8 cellular contexts compared by ENCODE assay signal in the genomic region with DNA sequence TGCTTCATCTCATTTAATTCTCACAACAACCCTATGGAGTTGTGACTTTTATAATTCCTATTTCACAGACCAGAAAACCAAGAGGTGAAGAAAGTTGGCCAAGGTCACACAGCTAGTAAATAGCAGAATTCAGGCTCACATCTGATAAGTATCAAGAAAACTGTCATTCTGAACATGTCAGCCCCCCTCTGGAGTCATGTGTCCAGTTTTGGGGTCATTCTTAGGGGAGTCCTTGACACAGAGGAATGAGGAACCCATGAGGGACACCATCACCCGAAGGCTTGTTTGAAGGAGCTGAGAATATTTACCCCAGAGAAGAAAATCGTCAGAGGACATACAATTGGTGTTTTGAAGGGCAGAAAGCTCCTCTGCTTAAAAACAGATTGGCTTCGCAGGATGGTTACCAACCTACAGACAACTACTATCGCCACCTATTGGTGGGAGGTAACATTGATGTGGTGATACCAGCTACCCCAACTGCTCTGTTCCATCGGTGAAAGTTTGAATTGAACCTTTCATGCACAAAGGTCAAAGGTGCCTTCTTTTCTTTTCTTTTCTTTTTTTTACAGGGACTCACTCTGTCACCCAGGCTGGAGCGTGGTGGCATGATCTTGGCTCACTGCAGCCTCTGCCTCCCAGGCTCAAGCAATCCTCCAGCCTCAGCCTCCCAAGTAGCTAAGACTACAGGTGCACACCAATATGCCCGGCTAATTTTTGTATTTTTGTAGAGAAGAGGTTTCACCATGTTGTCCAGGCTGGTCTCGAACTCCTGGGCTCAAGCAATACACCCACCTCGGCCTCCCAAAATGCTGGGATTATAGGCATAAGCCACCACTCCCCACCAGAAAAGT. TPM values are rescaled to one million over a fixed set of nuclear protein-coding genes. Genes with fewer than 3 reads are reported as not detected.
DNase-seq lines count a peak whose midpoint lies in the region; ATAC-seq and TF ChIP-seq lines count a peak whose summit lies in the region.

No MANE protein-coding gene starts in this region.

- CTCF ChIA-PET in HCT116 (lab: Charles Lee) = interaction anchor here (0.6 to 2.6 kb wide), 26 partner anchors 9 to 388 kb away, joined by 3 to 24 read pairs (median 4); partner anchors contain the start of genes NCMAP and NIPAL3

- H3K9me3 Mint-ChIP-seq in CD14-positive monocyte (peaks cover 0 to 2% (median 0%) of the 10 kb centered on the region in 7 donors), memory B cell (no peaks in the 10 kb centered on the region)

- peak; percentile 96 for ATAC-seq in HCT116
- ATAC-seq in memory B cell (ENCODE audit: low read depth) = peak; percentile 99
- peak; percentile 87 for ATAC-seq in stimulated activated naive CD8-positive, alpha-beta T cell treated with anti-CD3 and anti-CD28 coated beads, Interleukin-15, Interleukin-2, amounts not matched to agents 100 U/mL and 50 U/mL, for 24 hours
- ATAC-seq in HG03025 (IDR thresholded peaks at IDR 0.05; ENCODE audit: low FRiP score, unreplicated experiment) = no peak

- H3K36me3 Mint-ChIP-seq in CD14-positive monocyte (no peaks in the 10 kb centered on the region), memory B cell (no peaks in the 10 kb centered on the region)

- no peak overlapping the region for H3K9ac ChIP-seq in HCT116 (ENCODE audit: low read length)

- no peaks in the 10 kb centered on the region for H3K36me3 ChIP-seq in HCT116 (ENCODE audit: control insufficient read depth in 1 of 2, insufficient read depth in 2 of 2, low read length in 2 of 2)

- peaks cover 3 to 4% of the 10 kb centered on the region in 2 experiments; a peak in 2 of 4 replicates for H3K4me1 ChIP-seq in HCT116 (ENCODE audit: control insufficient read depth in 1 of 2, insufficient read depth in 2 of 2, low read length in 2 of 2)

- no peak overlapping the region for H3K4me3 ChIP-seq in HCT116 (replicated peaks in 1 of 2; ENCODE audit: low read depth in 1 of 2, low read length in 2 of 2)

- TF ChIP-seq RAD21 in HCT116 (IDR thresholded peaks at IDR 0.05; ENCODE audit: low read depth) = peak; percentile 71

- BruUV-seq in HCT116 (replicated peaks; lab: Mats Ljungman, UMichigan) = no TSS peak

- TF ChIP-seq CTCF in CD14-positive monocyte (IDR thresholded peaks at IDR 0.05) (peak; percentile 83), HCT116 (IDR thresholded peaks at IDR 0.05 in 2 of 3, conservative IDR thresholded peaks at IDR 0.05 in 1 of 3; ENCODE audit: borderline replicate concordance in 1 of 3, insufficient read depth in 1 of 3, low read depth in 2 of 3, low read length in 2 of 3) (peak; percentile 59 to 82 (median 80); a peak in 5 of 6 replicates)

- RAD21 ChIA-PET in HCT116 (lab: Charles Lee; ENCODE audit: low non-redundant PET in 1 of 2, low total read pairs in 2 of 2, uncharacterized antibody in 2 of 2, unreplicated experiment in 2 of 2) = interaction anchor here in 1 of 2 experiments (1.1 kb wide), 2 partner anchors 45 to 388 kb away, joined by 4 read pairs; no protein-coding TSS in a partner anchor

- H3K27me3 ChIP-seq in HCT116 (ENCODE audit: insufficient read depth, low read length) = peaks cover 8% of the 10 kb centered on the region; the same call in 1 of the 2 replicates

- no peak for TF ChIP-seq POLR2A in HCT116 (IDR thresholded peaks at IDR 0.05; ENCODE audit: borderline replicate concordance, extremely low read depth, insufficient read depth, insufficient read length)

- H3K4me1 Mint-ChIP-seq in CD14-positive monocyte = peaks cover 5% of the 10 kb centered on the region
- H3K4me1 Mint-ChIP-seq in memory B cell = peaks cover 6% of the 10 kb centered on the region

- DNase-seq in CD14-positive monocyte (ENCODE audit: low spot score) (no peak), HCT116 (ENCODE audit: low read depth, low spot score) (peak; percentile 37), NCI-H345 treated with DMSO at 0.1 percent for 48 hours (lab: John Stamatoyannopoulos, UW; ENCODE audit: unreplicated experiment) (peak; percentile 50), memory B cell (ENCODE audit: low spot score in 2 of 2) (peak; percentile 37 to 72)
- peak; percentile 28 for DNase-seq in activated CD4-positive, alpha-beta T cell treated with anti-CD3 and anti-CD28 coated beads for 1 hour
- DNase-seq in effector CD4-positive, alpha-beta T cell = peak; percentile 48
- peak; percentile 37 for DNase-seq in stimulated activated naive CD8-positive, alpha-beta T cell treated with anti-CD3 and anti-CD28 coated beads, Interleukin-15, Interleukin-2, amounts not matched to agents 100 U/mL and 50 U/mL, for 24 hours

- POLR2A ChIA-PET in HCT116 (lab: Charles Lee) = no interaction called here

- peak overlapping the region; percentile 66 for H2AFZ ChIP-seq in HCT116 (ENCODE audit: low read depth, low read length, poor library complexity, severe bottlenecking)

- H3K9me3 ChIP-seq in HCT116 (ENCODE audit: control insufficient read depth in 1 of 2, insufficient read depth in 1 of 2, low read depth in 1 of 2, low read length in 2 of 2) = no peaks in the 10 kb centered on the region

- H3K79me2 ChIP-seq in HCT116 (ENCODE audit: insufficient read depth, low read length) = no peaks in the 10 kb centered on the region

- no peaks in the 10 kb centered on the region for H3K9me2 ChIP-seq in HCT116 (ENCODE audit: insufficient read depth)

- peak overlapping the region; percentile 40 for H3K4me2 ChIP-seq in HCT116 (ENCODE audit: low read length)

- H3K27me3 Mint-ChIP-seq in CD14-positive monocyte (ENCODE audit: low read depth in 3 of 3) = peaks cover 8 to 12% (median 11%) of the 10 kb centered on the region in 3 donors
- peaks cover 2% of the 10 kb centered on the region for H3K27me3 Mint-ChIP-seq in memory B cell

- H3K27ac Mint-ChIP-seq in CD14-positive monocyte = no peak overlapping the region
- no peak overlapping the region for H3K27ac Mint-ChIP-seq in memory B cell

- H4K20me1 ChIP-seq in HCT116 (ENCODE audit: insufficient read depth) = no peaks in the 10 kb centered on the region

- no peak overlapping the region for H3K27ac ChIP-seq in HCT116 (ENCODE audit: low read depth, low read length)

- intact Hi-C loops in CD14-positive monocyte (cut with micrococcal nuclease) (no loop called here), HCT116 (cut with micrococcal nuclease) (loop anchor here (10.0 kb wide), 1 partner anchor 192 kb away; no protein-coding TSS in a partner anchor)

- H3K4me3 Mint-ChIP-seq in CD14-positive monocyte (peak overlapping the region in 1 of 2 donors; percentile 20), memory B cell (no peak overlapping the region)

TF ChIP-seq in HCT116, 20 proteins besides CTCF, POLR2A, EP300 and RAD21:
- TF ChIP-seq YY1 (IDR thresholded peaks at IDR 0.05; ENCODE audit: extremely low read depth, insufficient replicate concordance, low read depth, low read length) = peak; percentile 31
- TF ChIP-seq EZH2 (IDR thresholded peaks at IDR 0.05) = no peak
- TF ChIP-seq, protein P1, sequence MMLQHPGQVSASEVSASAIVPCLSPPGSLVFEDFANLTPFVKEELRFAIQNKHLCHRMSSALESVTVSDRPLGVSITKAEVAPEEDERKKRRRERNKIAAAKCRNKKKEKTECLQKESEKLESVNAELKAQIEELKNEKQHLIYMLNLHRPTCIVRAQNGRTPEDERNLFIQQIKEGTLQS (IDR thresholded peaks at IDR 0.05) = no peak
- peak; percentile 72; the same call in 1 of the 2 replicates for TF ChIP-seq CBX3 (IDR thresholded peaks at IDR 0.05; ENCODE audit: low read depth)
- TF ChIP-seq POLR2AphosphoS5 (IDR thresholded peaks at IDR 0.05; ENCODE audit: low read depth, low read length) = no peak
- TF ChIP-seq FOSL1 (IDR thresholded peaks at IDR 0.05; ENCODE audit: low read depth) = no peak
- no peak for TF ChIP-seq EZH2phosphoT487 (IDR thresholded peaks at IDR 0.05; ENCODE audit: borderline replicate concordance)
- TF ChIP-seq ZFX (IDR thresholded peaks at IDR 0.05) = no peak
- no peak for TF ChIP-seq CEBPB (IDR thresholded peaks at IDR 0.05; ENCODE audit: low read depth)
- TF ChIP-seq SIN3A (IDR thresholded peaks at IDR 0.05; ENCODE audit: low read depth) = no peak
- TF ChIP-seq EGR1 (IDR thresholded peaks at IDR 0.05; ENCODE audit: low read depth) = no peak

RNA-seq across cellular contexts. Expression of gene NCMAP, which starts 31.3 kb away (rescaled TPM):
- not detected for polyA plus RNA-seq in CD14-positive monocyte
- 0.84 TPM for total RNA-seq in HCT116 (2021; ENCODE audit: unreplicated experiment)
- 0.65 and 0.99 TPM in 2 replicates for polyA plus RNA-seq in HCT116 (2012)

RNA-seq across cellular contexts. Expression of gene SRRM1, which starts 55.9 kb away (rescaled TPM):
- 100 to 1,000 TPM in 1 of 2 donors, 10 to 100 TPM in 1; 55.9 to 106 TPM for polyA plus RNA-seq in CD14-positive monocyte
- 184 TPM for total RNA-seq in HCT116 (2021; ENCODE audit: unreplicated experiment)
- polyA plus RNA-seq in HCT116 (2012) = 61.3 and 71.9 TPM in 2 replicates
